Comparison of ENCODE assay signal across 36 cellular contexts in the genomic region with DNA sequence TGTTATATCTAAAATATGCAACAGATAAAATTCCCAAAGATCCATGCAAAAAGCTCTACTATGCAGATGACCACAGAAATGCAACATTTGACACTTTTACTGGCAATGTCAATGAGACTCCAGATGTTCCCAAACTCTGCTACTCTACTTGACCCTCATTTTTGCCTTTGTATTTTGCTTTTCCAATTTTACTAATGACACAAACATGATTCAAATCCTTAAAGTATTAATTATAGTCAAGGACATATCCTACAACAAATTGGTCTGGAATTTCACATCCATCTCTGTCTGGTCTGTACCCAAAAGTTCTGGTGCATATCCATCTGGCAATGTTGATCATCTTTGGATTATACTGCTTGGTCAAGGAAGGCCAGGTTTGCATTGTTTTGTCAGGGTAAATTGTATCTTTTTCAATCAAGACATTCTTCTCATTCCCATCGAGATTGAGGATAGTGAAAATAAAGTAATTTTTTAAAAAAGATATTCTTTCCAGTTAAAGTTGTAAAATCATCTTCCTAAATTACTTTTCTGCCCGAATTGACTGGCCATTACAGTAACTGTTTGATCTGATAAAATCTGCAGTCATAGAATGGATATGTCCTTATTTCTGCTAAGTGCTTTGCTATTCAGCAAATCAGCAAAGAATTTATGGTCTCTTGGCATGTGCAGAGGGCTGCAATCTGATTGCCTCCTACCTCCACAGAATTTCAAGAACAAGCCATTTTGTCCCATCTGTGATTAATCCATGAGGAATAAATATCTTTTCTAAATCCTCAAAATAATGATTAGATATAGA.
"Had no signal": no experiment of that assay in that cellular context is flagged by ENCODE, and none has a peak within 500 bp of the region (broad histone marks: within the 10 kb centered on the region; RNA-seq: fewer than 3 reads in every experiment).

No MANE protein-coding gene starts in this region.

- H3K4me3 ChIP-seq: adrenal gland, breast epithelium, cardiac muscle cell, esophagus squamous epithelium, gastrocnemius medialis, heart left ventricle had no signal

- H3K27me3 Mint-ChIP-seq: activated CD4-positive, alpha-beta T cell treated with anti-CD3 and anti-CD28 coated beads for 36 hours; activated naive CD8-positive, alpha-beta T cell treated with anti-CD3 and anti-CD28 coated beads for 36 hours had no signal

- H3K9me3 ChIP-seq: adrenal gland, breast epithelium, esophagus squamous epithelium, gastrocnemius medialis, heart left ventricle had no signal

- H3K27me3 ChIP-seq: adrenal gland, breast epithelium, cardiac muscle cell, esophagus squamous epithelium, foreskin keratinocyte, gastrocnemius medialis, heart left ventricle had no signal

- ATAC-seq: activated CD4-positive, alpha-beta T cell treated with anti-CD3 and anti-CD28 coated beads for 36 hours; activated CD8-positive, alpha-beta memory T cell treated with anti-CD3 and anti-CD28 coated beads, Interleukin-2, amount 10 ng/mL, durations not matched to agents 7 days and 5 days; activated CD8-positive, alpha-beta T cell treated with anti-CD3 and anti-CD28 coated beads, Interleukin-2, amount 10 ng/mL, durations not matched to agents 7 days and 5 days; activated naive CD8-positive, alpha-beta T cell treated with anti-CD3 and anti-CD28 coated beads, Interleukin-2, amount 50 U/mL, for 24 hours; effector memory CD8-positive, alpha-beta T cell; foreskin keratinocyte; gastrocnemius medialis; heart left ventricle had no signal

- H3K4me3 Mint-ChIP-seq: activated CD4-positive, alpha-beta memory T cell treated with anti-CD3 and anti-CD28 coated beads for 36 hours; activated CD4-positive, alpha-beta T cell treated with anti-CD3 and anti-CD28 coated beads for 36 hours; activated CD4-positive, alpha-beta T cell treated with anti-CD3 and anti-CD28 coated beads, Interleukin-2, amount 10 ng/mL, durations not matched to agents 24 days and 14 days; activated CD8-positive, alpha-beta memory T cell treated with anti-CD3 and anti-CD28 coated beads, Interleukin-2, amount 10 ng/mL, durations not matched to agents 7 days and 5 days; activated CD8-positive, alpha-beta T cell treated with anti-CD3 and anti-CD28 coated beads, Interleukin-2, amount 10 ng/mL, durations not matched to agents 7 days and 5 days; activated naive CD8-positive, alpha-beta T cell treated with anti-CD3 and anti-CD28 coated beads for 36 hours; activated naive CD8-positive, alpha-beta T cell treated with anti-CD3 and anti-CD28 coated beads, Interleukin-2, amount 50 U/mL, for 24 hours; brain; effector memory CD8-positive, alpha-beta T cell had no signal

- H3K27ac ChIP-seq: breast epithelium, cardiac muscle cell, esophagus squamous epithelium, foreskin keratinocyte, gastrocnemius medialis, heart left ventricle had no signal

- H3K36me3 Mint-ChIP-seq: activated CD4-positive, alpha-beta memory T cell treated with anti-CD3 and anti-CD28 coated beads for 36 hours; activated CD8-positive, alpha-beta memory T cell treated with anti-CD3 and anti-CD28 coated beads, Interleukin-2, amount 10 ng/mL, durations not matched to agents 7 days and 5 days; activated naive CD8-positive, alpha-beta T cell treated with anti-CD3 and anti-CD28 coated beads for 36 hours; brain had no signal

- H3K36me3 ChIP-seq: adrenal gland, breast epithelium, cardiac muscle cell, esophagus squamous epithelium, gastrocnemius medialis, heart left ventricle had no signal

- DNase-seq: activated CD4-positive, alpha-beta memory T cell treated with anti-CD3 and anti-CD28 coated beads for 36 hours; activated CD4-positive, alpha-beta T cell treated with anti-CD3 and anti-CD28 coated beads for 36 hours; activated CD4-positive, alpha-beta T cell treated with anti-CD3 and anti-CD28 coated beads, Interleukin-2, amount 10 ng/mL, durations not matched to agents 24 days and 14 days; activated CD4-positive, CD25-positive, alpha-beta regulatory T cell; activated CD4-positive, CD25-positive, alpha-beta regulatory T cell treated with anti-CD3 and anti-CD28 coated beads, Interleukin-2, amount 50 U/mL, for 72 hours; activated CD8-positive, alpha-beta memory T cell treated with anti-CD3 and anti-CD28 coated beads, Interleukin-2, amount 10 ng/mL, durations not matched to agents 7 days and 5 days; activated CD8-positive, alpha-beta memory T cell treated with anti-CD3 and anti-CD28 coated beads, Interleukin-2, amount 50 U/mL, for 4 hours; activated CD8-positive, alpha-beta T cell treated with anti-CD3 and anti-CD28 coated beads, Interleukin-2, amount 10 ng/mL, durations not matched to agents 7 days and 5 days; activated gamma-delta T cell; activated naive CD4-positive, alpha-beta T cell; activated naive CD4-positive, alpha-beta T cell treated with anti-CD3 and anti-CD28 coated beads, Interleukin-2, amount 50 U/mL, for 16 hours; activated naive CD8-positive, alpha-beta T cell treated with anti-CD3 and anti-CD28 coated beads for 36 hours; activated naive CD8-positive, alpha-beta T cell treated with anti-CD3 and anti-CD28 coated beads, Interleukin-2, amount 50 U/mL, for 24 hours; activated T-cell treated with anti-CD3 and anti-CD28 coated beads, Interleukin-2, amount 50 U/mL, for 1 hour; activated T-cell treated with anti-CD3 and anti-CD28 coated beads, Interleukin-2, amount 50 U/mL, for 48 hours; adrenal gland; amygdala; aorta; central memory CD4-positive, alpha-beta T cell; cerebellar nuclear complex; cortex of kidney; dermis blood vessel endothelial cell; effector CD4-positive, alpha-beta T cell; effector memory CD8-positive, alpha-beta T cell; erythroblast; esophagus squamous epithelium; foreskin keratinocyte; gastrocnemius medialis; glutamatergic neuron; heart left ventricle; hypothalamus; T-helper 1 cell; T-helper 2 cell had no signal

- H3K4me1 Mint-ChIP-seq: activated CD4-positive, alpha-beta T cell treated with anti-CD3 and anti-CD28 coated beads, Interleukin-2, amount 10 ng/mL, durations not matched to agents 24 days and 14 days; activated CD8-positive, alpha-beta memory T cell treated with anti-CD3 and anti-CD28 coated beads, Interleukin-2, amount 10 ng/mL, durations not matched to agents 7 days and 5 days; brain had no signal

- H3K27ac Mint-ChIP-seq: activated CD4-positive, alpha-beta memory T cell treated with anti-CD3 and anti-CD28 coated beads for 36 hours; activated CD4-positive, alpha-beta T cell treated with anti-CD3 and anti-CD28 coated beads for 36 hours; activated CD4-positive, alpha-beta T cell treated with anti-CD3 and anti-CD28 coated beads, Interleukin-2, amount 10 ng/mL, durations not matched to agents 24 days and 14 days; activated CD8-positive, alpha-beta memory T cell treated with anti-CD3 and anti-CD28 coated beads, Interleukin-2, amount 10 ng/mL, durations not matched to agents 7 days and 5 days; activated CD8-positive, alpha-beta T cell treated with anti-CD3 and anti-CD28 coated beads, Interleukin-2, amount 10 ng/mL, durations not matched to agents 7 days and 5 days; activated naive CD8-positive, alpha-beta T cell treated with anti-CD3 and anti-CD28 coated beads for 36 hours; activated naive CD8-positive, alpha-beta T cell treated with anti-CD3 and anti-CD28 coated beads, Interleukin-2, amount 50 U/mL, for 24 hours; brain; effector memory CD8-positive, alpha-beta T cell had no signal

- H3K4me1 ChIP-seq: adrenal gland, breast epithelium, gastrocnemius medialis had no signal
